Comparison of ENCODE assay signal across 1 cellular context in genomic region chr15:85588657-85589056, GRCh38.
TF ChIP-seq lines count a peak whose summit lies in the region.

No MANE protein-coding gene starts in this region.

TF ChIP-seq in GM23338, 12 proteins besides CTCF, POLR2A, EP300 and RAD21 (continued from another document):
- TF ChIP-seq ZNF462 (CRISPR knock-in tag; IDR thresholded peaks at IDR 0.05): no peak
